10 cellular contexts compared by ENCODE assay signal in the genomic region with DNA sequence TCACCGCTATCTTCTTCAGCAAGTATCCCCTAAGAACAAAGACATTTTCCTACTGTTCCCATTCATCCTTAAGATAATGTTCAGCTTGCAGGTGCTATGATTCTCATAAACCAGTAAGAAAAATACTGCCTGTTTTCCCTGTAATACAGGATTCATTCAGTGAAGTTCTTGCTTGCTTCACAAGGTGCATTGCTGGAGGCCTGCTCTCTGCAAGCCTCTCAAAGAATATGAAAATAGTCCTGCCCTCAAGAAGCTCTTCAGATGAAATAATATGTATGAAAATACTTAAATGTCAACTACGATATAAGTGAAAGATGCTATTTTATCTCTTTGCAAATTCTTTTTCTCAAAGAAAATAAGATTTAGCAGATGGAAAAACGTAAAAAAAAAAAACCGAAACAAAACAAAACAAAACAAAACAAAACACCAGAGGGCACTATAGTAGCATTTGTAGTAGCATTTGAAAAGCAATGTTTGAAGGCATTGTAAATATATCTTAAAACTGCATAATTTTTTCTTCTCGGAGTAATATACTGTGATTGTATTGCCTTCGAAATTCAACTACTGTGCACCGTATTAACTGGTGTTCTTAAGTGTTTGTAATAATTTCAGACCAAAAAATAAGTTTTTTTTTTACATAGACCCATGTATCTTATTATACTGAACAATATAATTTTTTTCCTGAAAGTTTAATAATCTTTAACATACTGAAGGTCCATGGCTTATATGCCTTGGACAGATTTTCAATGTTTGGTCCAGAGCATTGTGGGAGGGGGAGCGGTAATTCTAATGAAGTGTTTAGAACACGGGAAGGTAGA. TPM values are rescaled to one million over a fixed set of nuclear protein-coding genes. Genes with fewer than 3 reads are reported as not detected.
DNase-seq lines count a peak whose midpoint lies in the region; ATAC-seq, FAIRE-seq and TF ChIP-seq lines count a peak whose summit lies in the region.
"Had no signal": no experiment of that assay in that cellular context is flagged by ENCODE, and none has a peak within 500 bp of the region (broad histone marks: within the 10 kb centered on the region; RNA-seq: fewer than 3 reads in every experiment).

No MANE protein-coding gene starts in this region.

- in situ Hi-C loops in gastrocnemius medialis (cut with MboI; ENCODE audit: low sequenced_read_pairs in 4 of 4): no loop called here

- H3K36me3 ChIP-seq in gastrocnemius medialis: no peaks in the 10 kb centered on the region

- ATAC-seq in gastrocnemius medialis: no peak
- no peak for ATAC-seq in HG03280 (IDR thresholded peaks at IDR 0.05; ENCODE audit: unreplicated experiment)
- ATAC-seq: naive thymus-derived CD8-positive, alpha-beta T cell had no signal

- no peak overlapping the region for H3K27ac ChIP-seq in gastrocnemius medialis

- H3K4me1 ChIP-seq in gastrocnemius medialis: no peaks in the 10 kb centered on the region

- no peak overlapping the region for H3K4me3 ChIP-seq in gastrocnemius medialis

- DNase-seq in NCI-H748 (lab: John Stamatoyannopoulos, UW; ENCODE audit: unreplicated experiment) (peak; percentile 3), NCI-H748 treated with DMSO at 0.1 percent for 48 hours (lab: John Stamatoyannopoulos, UW) (no peak), NCI-H82 (lab: John Stamatoyannopoulos, UW) (peak; percentile 27), gastrocnemius medialis (no peak), germinal center (ENCODE audit: low spot score) (no peak), NCI-H345 treated with DMSO at 0.1 percent for 48 hours (lab: John Stamatoyannopoulos, UW; ENCODE audit: unreplicated experiment) (no peak)

- FAIRE-seq in endometrium (lab: Jason Lieb, UNC): peak; percentile 96

- peak in 4 of 5 experiments; percentile 15 to 53 (median 40) for TF ChIP-seq CTCF in gastrocnemius medialis (IDR thresholded peaks at IDR 0.05 in 4 of 5, conservative IDR thresholded peaks at IDR 0.05 in 1 of 5)

- intact Hi-C loops in gastrocnemius medialis (cut with DNase I; ENCODE audit: low total_unique reads): loop anchor here (1.0 kb wide), 2 partner anchors 287 to 345 kb away; no protein-coding TSS in a partner anchor

- no peaks in the 10 kb centered on the region for H3K9me3 ChIP-seq in gastrocnemius medialis

- no peak for TF ChIP-seq POLR2A in gastrocnemius medialis (IDR thresholded peaks at IDR 0.05)

- no peaks in the 10 kb centered on the region for H3K27me3 ChIP-seq in gastrocnemius medialis

RNA-seq across cellular contexts. Expression of a gene that starts 26.0 kb away (rescaled TPM):
- total RNA-seq in gastrocnemius medialis: 1 to 10 TPM in 1 of 4 donors, under 1 TPM in 2, not detected in 1; 0.75 to 1.0 (median 1.00) TPM
- total RNA-seq: CD4-positive, alpha-beta memory T cell; naive thymus-derived CD8-positive, alpha-beta T cell had no signal

RNA-seq across cellular contexts. Expression of a gene that starts 29.5 kb away (rescaled TPM):
- total RNA-seq in gastrocnemius medialis: 100 to 1,000 TPM in 1 of 4 donors, 10 to 100 TPM in 3; 55.2 to 101 (median 72.6) TPM

Comparison
In these comparisons a context has a peak if more than half of its experiments do, and no peak if none do; other contexts are left out.
1. DNase-seq: peak in NCI-H748 (single experiment) and NCI-H82 (single experiment); none in NCI-H748 treated with DMSO at 0.1 percent for 48 hours (single experiment), gastrocnemius medialis (0 of 2), germinal center (single experiment) and NCI-H345 treated with DMSO at 0.1 percent for 48 hours (single experiment).